Comparison of ENCODE assay signal across 8 cellular contexts in the genomic region with DNA sequence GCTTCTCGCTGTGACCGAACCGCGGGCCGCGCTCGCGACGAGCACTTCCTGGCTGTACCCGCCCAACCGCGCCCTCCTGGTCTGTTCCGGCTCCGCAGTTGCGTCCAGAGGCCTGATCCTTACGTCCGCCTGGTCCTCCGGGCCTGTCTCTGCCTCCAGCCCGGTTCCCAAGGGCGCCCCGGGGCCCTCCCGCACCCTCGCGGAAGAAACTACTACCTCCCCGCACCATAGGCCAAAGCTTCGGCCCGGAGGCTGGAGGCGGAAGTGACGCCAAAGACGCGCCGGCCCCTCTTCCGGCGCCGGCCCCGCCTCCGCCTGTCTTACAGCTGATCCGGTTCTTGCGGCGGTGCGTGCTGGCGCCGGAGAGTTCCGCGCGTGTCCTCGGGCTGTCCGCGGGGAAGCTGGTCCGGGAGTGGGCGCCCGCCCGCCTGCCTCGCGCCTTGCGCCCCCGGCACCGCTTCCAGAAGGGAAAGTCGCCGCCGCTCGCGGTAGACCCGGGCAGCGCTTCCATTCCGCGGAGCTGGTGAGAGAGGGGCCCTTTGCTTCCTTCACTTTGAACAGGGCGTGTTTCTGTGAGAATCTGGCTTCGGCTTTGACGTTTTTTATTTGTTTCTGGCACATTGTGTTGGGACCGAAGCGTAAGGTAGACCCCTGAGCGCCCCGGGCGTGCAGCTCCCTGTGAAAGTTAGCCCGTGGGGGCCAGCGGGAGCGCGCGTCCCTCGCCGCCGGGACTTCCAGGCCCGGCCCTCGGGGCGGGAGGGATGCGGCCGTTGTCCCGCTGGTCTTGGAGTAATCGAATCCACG. TPM values are rescaled to one million over a fixed set of nuclear protein-coding genes. Genes with fewer than 3 reads are reported as not detected.
DNase-seq lines count a peak whose midpoint lies in the region; ATAC-seq and TF ChIP-seq lines count a peak whose summit lies in the region.

A gene (plus strand): TSS at position 316 of the 804 bp plus-strand sequence. CDS start 3,425 bp downstream, outside the sequence.

- H3K9ac ChIP-seq in muscle layer of colon (ENCODE audit: low read length) = peak within 1 kb of the TSS; percentile 93

- DNase-seq in CD8-positive, alpha-beta T cell = peak; percentile 56 to 87 (median 79)
- peak; percentile 92 for DNase-seq in OCI-M1 (lab: John Stamatoyannopoulos, UW)
- peak; percentile 86 for DNase-seq in activated T-cell treated with anti-CD3 and anti-CD28 coated beads, Interleukin-2, amount 50 U/mL, for 24 hours
- DNase-seq in stimulated activated CD8-positive, alpha-beta memory T cell treated with anti-CD3 and anti-CD28 coated beads, Interleukin-4, amount 100 ng/mL, for 48 hours = peak; percentile 83

- TF ChIP-seq CTCF in CD8-positive, alpha-beta T cell (IDR thresholded peaks at IDR 0.05) = no peak

- peaks cover 35% of the 10 kb centered on the region for H3K4me1 Mint-ChIP-seq in CD8-positive, alpha-beta T cell (ENCODE audit: low read depth)
- peaks cover 37% of the 10 kb centered on the region for H3K4me1 Mint-ChIP-seq in activated T-cell treated with anti-CD3 and anti-CD28 coated beads, Interleukin-2, amount 50 U/mL, for 24 hours (ENCODE audit: low read depth)

- no peaks in the 10 kb centered on the region for H3K9me3 Mint-ChIP-seq in CD8-positive, alpha-beta T cell
- H3K9me3 Mint-ChIP-seq in activated T-cell treated with anti-CD3 and anti-CD28 coated beads, Interleukin-2, amount 50 U/mL, for 24 hours = no peaks in the 10 kb centered on the region

- peak within 1 kb of the TSS; percentile 95 for H3K27ac ChIP-seq in CD8-positive, alpha-beta T cell (ENCODE audit: low read depth, low read length)
- H3K27ac ChIP-seq in esophagus (ENCODE audit: low read depth in 2 of 2, low read length in 1 of 2) = peak within 1 kb of the TSS; percentile 99
- peak within 1 kb of the TSS; percentile 90 for H3K27ac ChIP-seq in muscle layer of colon (ENCODE audit: low read depth, low read length)

- H3K4me3 Mint-ChIP-seq in CD8-positive, alpha-beta T cell = peak within 1 kb of the TSS; percentile 93
- peak within 1 kb of the TSS; percentile 89 for H3K4me3 Mint-ChIP-seq in activated T-cell treated with anti-CD3 and anti-CD28 coated beads, Interleukin-2, amount 50 U/mL, for 24 hours

- H3K27me3 ChIP-seq in CD8-positive, alpha-beta T cell (ENCODE audit: insufficient read depth, low read length) = no peaks in the 10 kb centered on the region
- H3K27me3 ChIP-seq in esophagus (ENCODE audit: control insufficient read depth in 1 of 2, insufficient read depth in 2 of 2, low read length in 2 of 2) (no peaks in the 10 kb centered on the region), muscle layer of colon (ENCODE audit: control insufficient read depth in 1 of 2, insufficient read depth in 2 of 2, low read length in 2 of 2) (no peaks in the 10 kb centered on the region)

- peak; percentile 69 for ATAC-seq in CD8-positive, alpha-beta T cell
- peak; percentile 83 for ATAC-seq in GM19395 (IDR thresholded peaks at IDR 0.05; ENCODE audit: unreplicated experiment)
- peak; percentile 81 for ATAC-seq in HG03571 (IDR thresholded peaks at IDR 0.05; ENCODE audit: unreplicated experiment)

- peaks cover 16% of the 10 kb centered on the region for H3K4me1 ChIP-seq in CD8-positive, alpha-beta T cell (ENCODE audit: insufficient read depth, low read length)
- H3K4me1 ChIP-seq in esophagus (ENCODE audit: control insufficient read depth in 2 of 2, insufficient read depth in 2 of 2, low read length in 1 of 2) = no peaks in the 10 kb centered on the region
- peaks cover 5% of the 10 kb centered on the region for H3K4me1 ChIP-seq in muscle layer of colon (ENCODE audit: insufficient read depth, low read length)

- peak within 1 kb of the TSS; percentile 83 for H3K27ac Mint-ChIP-seq in CD8-positive, alpha-beta T cell
- H3K27ac Mint-ChIP-seq in activated T-cell treated with anti-CD3 and anti-CD28 coated beads, Interleukin-2, amount 50 U/mL, for 24 hours = peak within 1 kb of the TSS; percentile 95

- peaks cover 8% of the 10 kb centered on the region for H3K36me3 ChIP-seq in CD8-positive, alpha-beta T cell (ENCODE audit: insufficient read depth, low read length)
- H3K36me3 ChIP-seq in esophagus (ENCODE audit: control insufficient read depth in 2 of 2, insufficient read depth in 2 of 2, low read length in 1 of 2) = peaks cover 0 to 14% of the 10 kb centered on the region in 2 donors
- peaks cover 14% of the 10 kb centered on the region for H3K36me3 ChIP-seq in muscle layer of colon (ENCODE audit: insufficient read depth, low read length)

- no peaks in the 10 kb centered on the region for H3K9me3 ChIP-seq in CD8-positive, alpha-beta T cell (ENCODE audit: low read length)
- H3K9me3 ChIP-seq in esophagus (ENCODE audit: control insufficient read depth in 2 of 2, insufficient read depth in 1 of 2, low read depth in 1 of 2, low read length in 1 of 2) (no peaks in the 10 kb centered on the region), muscle layer of colon (ENCODE audit: low read length) (no peaks in the 10 kb centered on the region)

- WGBS in esophagus, 2 donors = 0 to 1% methylated on average over 84 to 91 of the region's 91 CpGs

- CTCF ChIA-PET in CD8-positive, alpha-beta T cell (lab: Charles Lee) = interaction anchor here (0.7 to 2.2 kb wide), 6 partner anchors 23 to 647 kb away, joined by 3 to 5 read pairs (median 4); a partner anchor contains a TSS

- H3K27me3 Mint-ChIP-seq in CD8-positive, alpha-beta T cell (ENCODE audit: low read depth) = no peaks in the 10 kb centered on the region
- no peaks in the 10 kb centered on the region for H3K27me3 Mint-ChIP-seq in activated T-cell treated with anti-CD3 and anti-CD28 coated beads, Interleukin-2, amount 50 U/mL, for 24 hours

- peaks cover 33% of the 10 kb centered on the region for H3K36me3 Mint-ChIP-seq in CD8-positive, alpha-beta T cell
- peaks cover 45% of the 10 kb centered on the region for H3K36me3 Mint-ChIP-seq in activated T-cell treated with anti-CD3 and anti-CD28 coated beads, Interleukin-2, amount 50 U/mL, for 24 hours (ENCODE audit: low read depth)

- peak within 1 kb of the TSS; percentile 90 for H3K4me3 ChIP-seq in CD8-positive, alpha-beta T cell (ENCODE audit: low read depth, low read length)
- H3K4me3 ChIP-seq in esophagus (ENCODE audit: low read depth in 1 of 2, low read length in 2 of 2) = peak within 1 kb of the TSS; percentile 71 to 93
- peak within 1 kb of the TSS; percentile 72 to 83 for H3K4me3 ChIP-seq in muscle layer of colon (ENCODE audit: low read depth in 1 of 2, low read length in 2 of 2)

- POLR2A ChIA-PET in CD8-positive, alpha-beta T cell (lab: Charles Lee) = interaction anchor here (0.9 to 1.2 kb wide), 6 partner anchors 23 to 417 kb away, joined by 3 to 7 read pairs (median 4); a partner anchor contains a TSS

- intact Hi-C loops in CD8-positive, alpha-beta T cell (cut with DNase I, micrococcal nuclease) = loop anchor here (1.0 to 2.0 kb wide), 9 partner anchors 23 to 647 kb away; a partner anchor contains a TSS

RNA-seq across cellular contexts. Expression of the gene that starts here (rescaled TPM):
- total RNA-seq in CD8-positive, alpha-beta T cell = 1 to 10 TPM; 8.4 to 8.9 TPM
- 1 to 10 TPM; 1.4 to 2.9 TPM for polyA plus RNA-seq in esophagus

Comparison
In these comparisons a context has a peak if more than half of its experiments do, and no peak if none do; other contexts are left out.
1. Peak in every context shown above with its lines: DNase-seq, ATAC-seq, H3K4me3 ChIP-seq and H3K27ac ChIP-seq.